18 cellular contexts compared by ENCODE assay signal in genomic region chr16:57167537-57167936, GRCh38. TPM values are rescaled to one million over a fixed set of nuclear protein-coding genes. Genes with fewer than 3 reads are reported as not detected.
A peak's percentile ranks its signal among the peaks of the same experiment; 100 is the strongest.
DNase-seq lines count a peak whose midpoint lies in the region; ATAC-seq, FAIRE-seq and TF ChIP-seq lines count a peak whose summit lies in the region.
"Had no signal": no experiment of that assay in that cellular context is flagged by ENCODE, and none has a peak within 500 bp of the region (broad histone marks: within the 10 kb centered on the region; RNA-seq: fewer than 3 reads in every experiment).

No MANE protein-coding gene starts in this region.

- intact Hi-C loops in GM12878 (cut with micrococcal nuclease; ENCODE audit: unreplicated experiment) (loop anchor here (5.0 kb wide), 1 partner anchor 40 kb away; no protein-coding TSS in a partner anchor), transverse colon (cut with DNase I; ENCODE audit: low total_unique reads) (no loop called here)

- H3K27me3 Mint-ChIP-seq in HFFc6 (ENCODE audit: insufficient read depth): no peaks in the 10 kb centered on the region; the same call in 1 of the 2 replicates
- H3K27me3 Mint-ChIP-seq: activated CD8-positive, alpha-beta T cell treated with anti-CD3 and anti-CD28 coated beads for 36 hours; naive thymus-derived CD4-positive, alpha-beta T cell had no signal

- no peak overlapping the region for H3K27ac Mint-ChIP-seq in HFFc6
- H3K27ac Mint-ChIP-seq: activated CD8-positive, alpha-beta T cell treated with anti-CD3 and anti-CD28 coated beads for 36 hours; activated naive CD4-positive, alpha-beta T cell treated with anti-CD3 and anti-CD28 coated beads for 36 hours; stimulated activated effector memory CD8-positive, alpha-beta T cell treated with anti-CD3 and anti-CD28 coated beads, Interleukin-12 subunit alpha, Interleukin-12 subunit beta, amount 100 ng/mL, for 72 hours had no signal

- TF ChIP-seq EP300 in GM12878 (IDR thresholded peaks at IDR 0.05; ENCODE audit: borderline replicate concordance in 1 of 2, control insufficient read depth in 1 of 2, low read depth in 2 of 2, low read length in 2 of 2) (no peak), suprapubic skin (IDR thresholded peaks at IDR 0.05) (no peak), tibial nerve (IDR thresholded peaks at IDR 0.05) (no peak), transverse colon (IDR thresholded peaks at IDR 0.05; ENCODE audit: low read depth) (no peak)

- CTCF ChIA-PET in GM12878 (lab: Yijun Ruan, JAX): interaction anchor here (0.6 to 4.1 kb wide), 14 partner anchors 16 to 201 kb away, joined by 3 to 32 read pairs (median 3); partner anchors contain the start of gene CPNE2

- H3K9me3 Mint-ChIP-seq in HFFc6: no peaks in the 10 kb centered on the region
- H3K9me3 Mint-ChIP-seq: activated CD8-positive, alpha-beta T cell treated with anti-CD3 and anti-CD28 coated beads for 36 hours; activated naive CD4-positive, alpha-beta T cell treated with anti-CD3 and anti-CD28 coated beads for 36 hours; CD8-positive, alpha-beta memory T cell; naive thymus-derived CD4-positive, alpha-beta T cell; stimulated activated effector memory CD8-positive, alpha-beta T cell treated with anti-CD3 and anti-CD28 coated beads, Interleukin-12 subunit alpha, Interleukin-12 subunit beta, amount 100 ng/mL, for 72 hours had no signal

- H3K36me3 Mint-ChIP-seq in HFFc6 (ENCODE audit: low read depth): peaks cover 22% of the 10 kb centered on the region

- H3K27ac ChIP-seq in GM12878 (ENCODE audit: control insufficient read depth, insufficient read depth): peak overlapping the region; percentile 50; the same call in 1 of the 2 replicates
- H3K27ac ChIP-seq in layer of hippocampus (ENCODE audit: low read depth, low read length): peak overlapping the region; percentile 24
- peak overlapping the region; percentile 43 for H3K27ac ChIP-seq in suprapubic skin
- H3K27ac ChIP-seq in tibial nerve: peak overlapping the region in 2 of 4 donors; percentile 69 to 75
- H3K27ac ChIP-seq in transverse colon: peak overlapping the region in 1 of 4 donors; percentile 14
- H3K27ac ChIP-seq: brain microvascular endothelial cell, thoracic aorta had no signal

- H3K4me3 ChIP-seq in GM12878 (no peak overlapping the region), suprapubic skin (no peak overlapping the region), tibial nerve (no peak overlapping the region), transverse colon (no peak overlapping the region)
- H3K4me3 ChIP-seq: thoracic aorta had no signal

- no peaks in the 10 kb centered on the region for H3K79me2 ChIP-seq in GM12878 (ENCODE audit: control insufficient read depth, insufficient read depth, low read length)

- peak; percentile 63 for ATAC-seq in GM12878
- ATAC-seq in left lobe of liver: no peak

- no TSS peak for BruUV-seq in GM12878 (replicated peaks; lab: Mats Ljungman, UMichigan)

- RAD21 ChIA-PET in GM12878 (lab: Charles Lee; ENCODE audit: unreplicated experiment): interaction anchor here (0.7 to 2.0 kb wide), 7 partner anchors 18 to 217 kb away, joined by 3 to 15 read pairs (median 4); partner anchors contain the start of genes CPNE2, PSME3IP1 and RSPRY1

- POLR2A ChIA-PET in GM12878 (lab: Charles Lee): interaction anchor here (1.0 to 1.2 kb wide), 3 partner anchors 75 to 184 kb away, joined by 3 read pairs; partner anchors contain the start of gene CPNE2

- no peak overlapping the region for H3K4me3 Mint-ChIP-seq in HFFc6
- H3K4me3 Mint-ChIP-seq: activated CD8-positive, alpha-beta T cell treated with anti-CD3 and anti-CD28 coated beads for 36 hours; activated naive CD4-positive, alpha-beta T cell treated with anti-CD3 and anti-CD28 coated beads for 36 hours; CD8-positive, alpha-beta memory T cell; stimulated activated effector memory CD8-positive, alpha-beta T cell treated with anti-CD3 and anti-CD28 coated beads, Interleukin-12 subunit alpha, Interleukin-12 subunit beta, amount 100 ng/mL, for 72 hours had no signal

- no peaks in the 10 kb centered on the region for H3K4me1 Mint-ChIP-seq in HFFc6 (ENCODE audit: low read depth)
- H3K4me1 Mint-ChIP-seq: stimulated activated effector memory CD8-positive, alpha-beta T cell treated with anti-CD3 and anti-CD28 coated beads, Interleukin-12 subunit alpha, Interleukin-12 subunit beta, amount 100 ng/mL, for 72 hours had no signal

- no peaks in the 10 kb centered on the region for H3K9me3 ChIP-seq in GM12878 (replicated peaks; ENCODE audit: control insufficient read depth, insufficient read depth, low read length)
- no peaks in the 10 kb centered on the region for H3K9me3 ChIP-seq in suprapubic skin
- H3K9me3 ChIP-seq in tibial nerve: no peaks in the 10 kb centered on the region
- no peaks in the 10 kb centered on the region for H3K9me3 ChIP-seq in transverse colon
- H3K9me3 ChIP-seq: thoracic aorta had no signal

- H3K36me3 ChIP-seq in GM12878 (ENCODE audit: control insufficient read depth in 2 of 2, insufficient read depth in 2 of 2, low read length in 1 of 2): peaks cover 1 to 44% of the 10 kb centered on the region in 2 experiments
- H3K36me3 ChIP-seq in suprapubic skin: peaks cover 53% of the 10 kb centered on the region
- H3K36me3 ChIP-seq in tibial nerve: peaks cover 0 to 69% (median 17%) of the 10 kb centered on the region in 3 donors
- H3K36me3 ChIP-seq in transverse colon: peaks cover 0 to 53% (median 25%) of the 10 kb centered on the region in 4 donors

- TF ChIP-seq RAD21 in GM12878 (IDR thresholded peaks at IDR 0.05; ENCODE audit: insufficient read depth, low read depth, low read length): no peak

- DNase-seq in DMS79 treated with DMSO at 0.1 percent for 48 hours (lab: John Stamatoyannopoulos, UW): peak; percentile 50
- no peak for DNase-seq in GM12878 (ENCODE audit: low read depth, low spot score)
- DNase-seq in suprapubic skin (ENCODE audit: low spot score in 2 of 2): no peak
- DNase-seq in HFFc6: no peak
- DNase-seq in left lobe of liver (ENCODE audit: low spot score): no peak
- no peak for DNase-seq in tibial nerve (ENCODE audit: low spot score in 2 of 2)
- no peak for DNase-seq in transverse colon
- DNase-seq: activated CD8-positive, alpha-beta memory T cell treated with anti-CD3 and anti-CD28 coated beads, Interleukin-2, amount 50 U/mL, for 48 hours; activated naive CD4-positive, alpha-beta T cell treated with anti-CD3 and anti-CD28 coated beads for 36 hours; NCI-H774; stimulated activated CD4-positive, alpha-beta T cell treated with anti-CD3 and anti-CD28 coated beads, Interleukin-15, amount 100 ng/mL, for 24 hours had no signal

- TF ChIP-seq CTCF in GM12878 (IDR thresholded peaks at IDR 0.05 in 2 of 3, conservative IDR thresholded peaks at IDR 0.05 in 1 of 3; ENCODE audit: control insufficient read depth in 2 of 3, extremely low read depth in 1 of 3, insufficient read depth in 1 of 3, low read depth in 3 of 3, low read length in 3 of 3): no peak
- TF ChIP-seq CTCF in suprapubic skin (IDR thresholded peaks at IDR 0.05): no peak
- TF ChIP-seq CTCF in HFFc6 (IDR thresholded peaks at IDR 0.05): no peak
- TF ChIP-seq CTCF in tibial nerve (IDR thresholded peaks at IDR 0.05): no peak
- TF ChIP-seq CTCF in transverse colon (IDR thresholded peaks at IDR 0.05): no peak

- in situ Hi-C loops in GM12878 (cut with MboI) (loop anchor here (5.0 kb wide), 1 partner anchor 80 kb away; no protein-coding TSS in a partner anchor), transverse colon (cut with MboI; ENCODE audit: low pct_ligation_motif_present in 1 of 4, low pct_unique_long_range_greater_than_20kb in 1 of 4, low sequenced_read_pairs in 3 of 4) (loop anchor here (10.0 to 25.0 kb wide), 4 partner anchors 83 to 305 kb away; partner anchors contain the start of genes CETP (in 3 of the 4) and SLC12A3 (in 1 of the 4))

- H3K9ac ChIP-seq in GM12878 (ENCODE audit: control insufficient read depth, insufficient read depth, low read length): no peak overlapping the region

- H4K20me1 ChIP-seq in GM12878 (ENCODE audit: control insufficient read depth, insufficient read depth): no peaks in the 10 kb centered on the region

- H3K4me1 ChIP-seq in GM12878 (ENCODE audit: control insufficient read depth, insufficient read depth, low read length) (peaks cover 19% of the 10 kb centered on the region), suprapubic skin (peaks cover 20% of the 10 kb centered on the region), tibial nerve (peaks cover 0 to 33% (median 5%) of the 10 kb centered on the region in 4 donors), transverse colon (peaks cover 0 to 10% (median 0%) of the 10 kb centered on the region in 4 donors)

- 70% methylated on average over 3 of the region's 3 CpGs for whole genome bisulfite sequencing in GM12878 (ENCODE audit: insufficient coverage, insufficient replicate concordance, low lambda C conversion rate, missing lambda C conversion rate)
- 50% methylated on average over 3 of the region's 3 CpGs for WGBS in suprapubic skin
- 50 to 54% methylated on average over 3 of the region's 3 CpGs for WGBS in tibial nerve, 2 donors
- WGBS in transverse colon (ENCODE audit: low coverage in 1 of 2), 2 donors: 77 to 89% methylated on average over 2 to 3 of the region's 3 CpGs

- TF ChIP-seq POLR2A in GM12878 (IDR thresholded peaks at IDR 0.05; ENCODE audit: low read depth, low read length) (no peak), suprapubic skin (IDR thresholded peaks at IDR 0.05) (no peak), tibial nerve (IDR thresholded peaks at IDR 0.05) (no peak), transverse colon (IDR thresholded peaks at IDR 0.05) (no peak)

- H3K4me2 ChIP-seq in GM12878 (ENCODE audit: control insufficient read depth, insufficient read depth): 0 out of 2 replicates have a peak overlapping the region, but pooled peaks have one; percentile 2

- H3K27me3 ChIP-seq in GM12878 (replicated peaks in 1 of 2; ENCODE audit: control insufficient read depth in 2 of 2, insufficient read depth in 2 of 2, low read length in 1 of 2) (no peaks in the 10 kb centered on the region), layer of hippocampus (ENCODE audit: control insufficient read depth, insufficient read depth, low read length) (no peaks in the 10 kb centered on the region), suprapubic skin (no peaks in the 10 kb centered on the region), tibial nerve (no peaks in the 10 kb centered on the region), transverse colon (no peaks in the 10 kb centered on the region)
- H3K27me3 ChIP-seq: brain microvascular endothelial cell had no signal

- SMC1A ChIA-PET in GM12878 (lab: Charles Lee; ENCODE audit: uncharacterized antibody, unreplicated experiment): interaction anchor here (0.7 to 2.5 kb wide), 7 partner anchors 13 to 163 kb away, joined by 3 to 7 read pairs (median 3); partner anchors contain the start of gene CPNE2

- FAIRE-seq in GM12878 (lab: Jason Lieb, UNC): no peak

- no peak overlapping the region for H2AFZ ChIP-seq in GM12878 (ENCODE audit: control insufficient read depth, low read depth, low read length)

RNA-seq across cellular contexts. Expression of gene PSME3IP1, which starts 18.3 kb away (rescaled TPM):
- 80.2 and 90.1 TPM in 2 replicates for total RNA-seq in GM12878 (2013; cell fraction: nucleolus; rRNA removed)
- total RNA-seq in GM12878 (2014; rRNA removed) (67.9 and 82.1 TPM in 2 replicates), GM12878 (2014; rRNA removed; fragmentation: Illumina TruSeq; extraction: Trizol) (146 and 152 TPM in 2 replicates), GM12878 (2021) (101 and 104 TPM in 2 replicates), suprapubic skin (100 to 1,000 TPM in 1 of 4 donors, 10 to 100 TPM in 3; 47.1 to 109 (median 60.3) TPM), left lobe of liver (26.6 TPM), tibial nerve (100 to 1,000 TPM in 1 of 4 donors, 10 to 100 TPM in 3; 58.4 to 100 (median 69.7) TPM), transverse colon (100 to 1,000 TPM in 3 of 4 donors, 10 to 100 TPM in 1; 95.7 to 185 (median 120) TPM)
- 51.7 TPM for polyA plus RNA-seq in GM12878 (2011; ENCODE audit: low read depth)
- polyA plus RNA-seq in GM12878 (2011; rRNA removed) (114 and 117 TPM in 2 replicates), GM12878 (2014; fragmentation: Illumina TruSeq; extraction: Trizol) (174 and 180 TPM in 2 replicates), GM12878 (2014; fragmentation: Nextera tagmentation; extraction: Ambion mirVana) (10 to 100 TPM; 72.5 to 90.2 TPM), GM12878 (2014; rRNA removed) (94.6 and 106 TPM in 2 replicates), GM12878 (2016; fragmentation: Nextera tagmentation; extraction: Ambion mirVana) (100 to 1,000 TPM; 135 to 143 TPM)
- polyA plus RNA-seq in GM12878 (2011; cell fraction: cytosol; rRNA removed): 134 and 137 TPM in 2 replicates
- 121 and 124 TPM in 2 replicates for polyA plus RNA-seq in GM12878 (2011; cell fraction: nucleus; rRNA removed)
- polyA plus RNA-seq in GM12878 (2012): 70.8 and 73.8 TPM in 2 replicates
- 83.2 and 109 TPM in 2 replicates for polyA minus RNA-seq in GM12878 (2011; rRNA and poly(A)+ RNA removed)
- 33.0 and 36.1 TPM in 2 replicates for polyA minus RNA-seq in GM12878 (2011; cell fraction: cytosol; rRNA and poly(A)+ RNA removed)
- polyA minus RNA-seq in GM12878 (2011; cell fraction: nucleus; rRNA and poly(A)+ RNA removed): 22.6 and 36.0 TPM in 2 replicates
- total RNA-seq in HFFc6 (2021; fragmentation: NEBNext Ultra II Directional; extraction: Animal tissue kit (Norgen Biotek cat#: 25700)): 10 to 100 TPM; 55.9 to 85.0 (median 76.5) TPM

RNA-seq across cellular contexts. Expression of gene RSPRY1, which starts 18.6 kb away (rescaled TPM):
- 126 and 145 TPM in 2 replicates for total RNA-seq in GM12878 (2013; cell fraction: nucleolus; rRNA removed)
- total RNA-seq in GM12878 (2014; rRNA removed) (35.0 and 37.5 TPM in 2 replicates), GM12878 (2014; rRNA removed; fragmentation: Illumina TruSeq; extraction: Trizol) (41.2 and 44.8 TPM in 2 replicates), GM12878 (2021) (38.0 and 40.5 TPM in 2 replicates), suprapubic skin (10 to 100 TPM; 16.3 to 48.3 (median 35.2) TPM), left lobe of liver (18.1 TPM), tibial nerve (10 to 100 TPM; 20.4 to 28.5 (median 24.6) TPM), transverse colon (10 to 100 TPM; 17.1 to 58.4 (median 44.5) TPM)
- 26.3 TPM for polyA plus RNA-seq in GM12878 (2011; ENCODE audit: low read depth)
- polyA plus RNA-seq in GM12878 (2011; rRNA removed) (47.7 and 50.8 TPM in 2 replicates), GM12878 (2014; fragmentation: Illumina TruSeq; extraction: Trizol) (41.8 and 47.7 TPM in 2 replicates), GM12878 (2014; fragmentation: Nextera tagmentation; extraction: Ambion mirVana) (10 to 100 TPM; 18.5 to 25.1 TPM), GM12878 (2014; rRNA removed) (24.0 and 29.1 TPM in 2 replicates), GM12878 (2016; fragmentation: Nextera tagmentation; extraction: Ambion mirVana) (10 to 100 TPM; 44.8 to 57.0 TPM)
- polyA plus RNA-seq in GM12878 (2011; cell fraction: cytosol; rRNA removed): 28.1 and 32.9 TPM in 2 replicates
- 33.1 and 59.7 TPM in 2 replicates for polyA plus RNA-seq in GM12878 (2011; cell fraction: nucleus; rRNA removed)
- polyA plus RNA-seq in GM12878 (2012): 19.0 and 28.2 TPM in 2 replicates
- polyA minus RNA-seq in GM12878 (2011; rRNA and poly(A)+ RNA removed): 82.9 and 86.9 TPM in 2 replicates
- 26.6 and 31.1 TPM in 2 replicates for polyA minus RNA-seq in GM12878 (2011; cell fraction: cytosol; rRNA and poly(A)+ RNA removed)
- 41.8 and 66.1 TPM in 2 replicates for polyA minus RNA-seq in GM12878 (2011; cell fraction: nucleus; rRNA and poly(A)+ RNA removed)
- total RNA-seq in HFFc6 (2021; fragmentation: NEBNext Ultra II Directional; extraction: Animal tissue kit (Norgen Biotek cat#: 25700)): 10 to 100 TPM; 38.8 to 51.9 (median 47.7) TPM
